32 cellular contexts compared by ENCODE assay signal in genomic region chr12:20270557-20270956, GRCh38.
"Had no signal": no experiment of that assay in that cellular context is flagged by ENCODE, and none has a peak within 500 bp of the region (broad histone marks: within the 10 kb centered on the region; RNA-seq: fewer than 3 reads in every experiment).

No MANE protein-coding gene starts in this region.

- DNase-seq: activated B cell treated with CpG ODN at 0.5 μM for 24 hours; activated CD4-positive, alpha-beta T cell treated with anti-CD3 and anti-CD28 coated beads for 48 hours; activated CD4-positive, alpha-beta T cell treated with anti-CD3 and anti-CD28 coated beads, Interleukin-2, amount 50 U/mL, for 1 hour; activated CD4-positive, alpha-beta T cell treated with anti-CD3 and anti-CD28 coated beads, Interleukin-2, amount 50 U/mL, for 48 hours; activated CD8-positive, alpha-beta memory T cell treated with anti-CD3 and anti-CD28 coated beads for 24 hours; activated CD8-positive, alpha-beta T cell treated with anti-CD3 and anti-CD28 coated beads for 36 hours; activated effector memory CD4-positive, alpha-beta T cell treated with Interleukin-2 at 50 U/mL for 16 hours; activated gamma-delta T cell treated with Interleukin-2 at 50 U/mL for 16 hours; activated naive CD4-positive, alpha-beta T cell treated with anti-CD3 and anti-CD28 coated beads, Interleukin-2, amount 50 U/mL, for 16 hours; activated naive CD4-positive, alpha-beta T cell treated with Interleukin-2 at 50 U/mL for 16 hours; activated T-cell treated with anti-CD3 and anti-CD28 coated beads, Interleukin-2, amount 50 U/mL, for 4 hours; amniotic stem cell; anterior cingulate cortex; brain microvascular endothelial cell; caudate nucleus; cortex of kidney; dermis blood vessel endothelial cell; effector CD8-positive, alpha-beta T cell; foreskin fibroblast; T-helper 1 cell; T-helper 17 cell; T1000; WERI-Rb-1 had no signal

- H3K27ac ChIP-seq: brain microvascular endothelial cell, epithelial cell of prostate, WERI-Rb-1 had no signal

- H3K27me3 ChIP-seq: brain microvascular endothelial cell had no signal

- H3K36me3 ChIP-seq: brain microvascular endothelial cell, WERI-Rb-1 had no signal

- ATAC-seq: activated CD4-positive, CD25-positive, alpha-beta regulatory T cell treated with anti-CD3 and anti-CD28 coated beads, Interleukin-2, amount 50 U/mL, for 24 hours; activated CD8-positive, alpha-beta T cell treated with anti-CD3 and anti-CD28 coated beads for 36 hours; activated T-cell treated with anti-CD3 and anti-CD28 coated beads, Interleukin-2, amount 50 U/mL, for 4 hours; activated T-helper 17 cell treated with anti-CD3 and anti-CD28 coated beads, Interleukin-2, amount 50 U/mL, for 72 hours; T-helper 17 cell had no signal

- FAIRE-seq: astrocyte, bronchial epithelial cell, colon, endometrium, endothelial cell of umbilical vein, frontal cortex had no signal
